25 cellular contexts compared by ENCODE assay signal in the genomic region with DNA sequence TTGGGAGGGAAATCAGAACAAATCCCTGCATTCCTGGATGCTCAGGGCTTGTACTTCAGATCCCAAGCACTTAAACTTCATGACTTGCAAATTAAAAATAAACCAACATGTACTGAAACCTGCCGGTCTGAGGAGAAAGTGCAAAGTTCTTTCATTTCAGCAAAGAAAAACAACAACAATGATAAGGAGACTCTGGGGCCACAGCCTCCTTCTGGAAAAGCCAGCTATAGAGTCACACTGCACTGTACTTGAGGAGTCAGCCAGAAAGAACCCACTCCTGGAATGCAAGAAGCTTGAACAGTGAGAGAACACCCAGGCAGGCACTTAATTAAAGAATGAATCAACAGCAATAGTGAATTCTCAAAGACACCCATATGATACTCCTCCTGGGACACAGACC. TPM values are rescaled to one million over a fixed set of nuclear protein-coding genes. Genes with fewer than 3 reads are reported as not detected.
DNase-seq lines count a peak whose midpoint lies in the region; ATAC-seq and TF ChIP-seq lines count a peak whose summit lies in the region.
"Had no signal": no experiment of that assay in that cellular context is flagged by ENCODE, and none has a peak within 500 bp of the region (broad histone marks: within the 10 kb centered on the region; RNA-seq: fewer than 3 reads in every experiment).

No MANE protein-coding gene starts in this region.

- no peak overlapping the region for H2BK20ac ChIP-seq in IMR-90 (ENCODE audit: low read depth, low read length)

- TF ChIP-seq POLR2A in IMR-90 (IDR thresholded peaks at IDR 0.05; ENCODE audit: low read depth, low read length): no peak
- no peak for TF ChIP-seq POLR2A in right lobe of liver (IDR thresholded peaks at IDR 0.05)

- no peak overlapping the region for H4K5ac ChIP-seq in IMR-90 (ENCODE audit: low read depth, low read length)

- H3K56ac ChIP-seq in IMR-90 (ENCODE audit: extremely low read depth, insufficient read depth, low read length): no peak overlapping the region

- CTCF ChIA-PET in IMR-90 (lab: Yijun Ruan, JAX): interaction anchor here (0.7 kb wide), 1 partner anchor 13 kb away, joined by 3 read pairs; no protein-coding TSS in a partner anchor

- H3K14ac ChIP-seq in IMR-90 (replicated peaks; ENCODE audit: low read depth, low read length): no peak overlapping the region

- H3K4me1 Mint-ChIP-seq in stimulated activated memory B cell treated with anti-CD40 and anti-IgM and Interleukin-4, amounts not matched to agents 10 μg/mL and 1 μg/mL and 100 μg/mL, for 72 hours: peaks cover 11% of the 10 kb centered on the region

- H3K9me1 ChIP-seq in IMR-90 (ENCODE audit: insufficient read depth, low read length): no peaks in the 10 kb centered on the region

- BruUV-seq in IMR-90 (replicated peaks; lab: Mats Ljungman, UMichigan): no TSS peak

- no peak overlapping the region for H3K9ac ChIP-seq in IMR-90 (ENCODE audit: low read depth, low read length)

- no peak overlapping the region for H3K23ac ChIP-seq in IMR-90 (ENCODE audit: low read depth, low read length)

- no peaks in the 10 kb centered on the region for H3K79me1 ChIP-seq in IMR-90 (ENCODE audit: low read depth in 1 of 2, low read length in 2 of 2)

- no peak overlapping the region for H2BK15ac ChIP-seq in IMR-90 (ENCODE audit: low read depth, low read length)

- DNase-seq in IMR-90: no peak
- peak; percentile 19 for DNase-seq in dedifferentiated amniotic fluid mesenchymal stem cell (ENCODE audit: extremely low spot score)
- peak in 1 of 3 donors; percentile 6 for DNase-seq in right lobe of liver
- no peak for DNase-seq in NCI-H748 treated with DMSO at 0.1 percent for 48 hours (lab: John Stamatoyannopoulos, UW)
- no peak for DNase-seq in COLO829 (ENCODE audit: low spot score)
- DNase-seq: activated CD4-positive, alpha-beta T cell treated with anti-CD3 and anti-CD28 coated beads, Interleukin-2, amount 50 U/mL, for 1 hour; activated naive CD4-positive, alpha-beta T cell treated with Interleukin-2 at 50 U/mL for 16 hours; activated T-cell treated with anti-CD3 and anti-CD28 coated beads, Interleukin-2, amount 50 U/mL, for 72 hours; amniotic stem cell; CD4-positive, alpha-beta T cell; effector CD8-positive, alpha-beta T cell; head of caudate nucleus; Kasumi-1; left lung; naive thymus-derived CD8-positive, alpha-beta T cell; NCI-H1694 treated with DMSO at 0.1 percent for 48 hours; NCI-H526 treated with DMSO at 0.1 percent for 48 hours; ovary; spleen; stimulated activated CD4-positive, alpha-beta T cell treated with anti-CD3 and anti-CD28 coated beads, Interleukin-4, amount 100 ng/mL, for 1 hour; stimulated activated naive CD4-positive, alpha-beta T cell had no signal

- H3K4me3 Mint-ChIP-seq in stimulated activated memory B cell treated with anti-CD40 and anti-IgM and Interleukin-4, amounts not matched to agents 10 μg/mL and 1 μg/mL and 100 μg/mL, for 72 hours: no peak overlapping the region
- H3K4me3 Mint-ChIP-seq: activated T-cell treated with anti-CD3 and anti-CD28 coated beads, Interleukin-2, amount 50 U/mL, for 72 hours; CD4-positive, alpha-beta T cell; naive thymus-derived CD8-positive, alpha-beta T cell had no signal

- H2BK5ac ChIP-seq in IMR-90 (ENCODE audit: low read depth, low read length, poor library complexity, severe bottlenecking): no peak overlapping the region

- no peaks in the 10 kb centered on the region for H3K27me3 Mint-ChIP-seq in stimulated activated memory B cell treated with anti-CD40 and anti-IgM and Interleukin-4, amounts not matched to agents 10 μg/mL and 1 μg/mL and 100 μg/mL, for 72 hours
- H3K27me3 Mint-ChIP-seq: CD4-positive, alpha-beta T cell had no signal

- H3K36me3 Mint-ChIP-seq in stimulated activated memory B cell treated with anti-CD40 and anti-IgM and Interleukin-4, amounts not matched to agents 10 μg/mL and 1 μg/mL and 100 μg/mL, for 72 hours: peaks cover 39% of the 10 kb centered on the region
- H3K36me3 Mint-ChIP-seq: naive thymus-derived CD8-positive, alpha-beta T cell had no signal

- H3K4me3 ChIP-seq in IMR-90 (ENCODE audit: insufficient read depth, low read depth, low read length) (no peak overlapping the region), right lobe of liver (no peak overlapping the region)
- H3K4me3 ChIP-seq: GM12878, left lung, ovary, spleen had no signal

- H4K91ac ChIP-seq in IMR-90 (ENCODE audit: insufficient read depth, low read depth, low read length): no peak overlapping the region

- intact Hi-C loops in IMR-90 (cut with micrococcal nuclease): no loop called here
- intact Hi-C loops in right lobe of liver (cut with DNase I): no loop called here

- 0 out of 2 replicates have a peak, but pooled peaks have one; percentile 17 for ATAC-seq in IMR-90 (ENCODE audit: low read depth)
- ATAC-seq in right lobe of liver: peak in 2 of 4 donors; percentile 7 to 20
- no peak for ATAC-seq in stimulated activated memory B cell treated with anti-CD40 and anti-IgM and Interleukin-4, amounts not matched to agents 10 μg/mL and 1 μg/mL and 100 μg/mL, for 72 hours
- no peak for ATAC-seq in GM18511 (IDR thresholded peaks at IDR 0.05; ENCODE audit: unreplicated experiment)
- ATAC-seq: activated T-cell treated with anti-CD3 and anti-CD28 coated beads, Interleukin-2, amount 50 U/mL, for 72 hours; GM12878; left lung; naive thymus-derived CD8-positive, alpha-beta T cell had no signal

- POLR2A ChIA-PET in IMR-90 (lab: Charles Lee; ENCODE audit: unreplicated experiment): no interaction called here

- no peak overlapping the region for H3K18ac ChIP-seq in IMR-90 (ENCODE audit: low read depth, low read length)

- no peak overlapping the region for H2AK5ac ChIP-seq in IMR-90 (ENCODE audit: low read depth, low read length)

- no peak for TF ChIP-seq RAD21 in IMR-90 (IDR thresholded peaks at IDR 0.05; ENCODE audit: low read length)

- dilution Hi-C loops in IMR-90 (cut with HindIII; ENCODE audit: low sequenced_read_pairs, unreplicated experiment): no loop called here

- TF ChIP-seq CTCF in IMR-90 (conservative IDR thresholded peaks at IDR 0.05; ENCODE audit: low read depth, low read length) (no peak), right lobe of liver (IDR thresholded peaks at IDR 0.05) (no peak)

- no peaks in the 10 kb centered on the region for H3K9me3 Mint-ChIP-seq in stimulated activated memory B cell treated with anti-CD40 and anti-IgM and Interleukin-4, amounts not matched to agents 10 μg/mL and 1 μg/mL and 100 μg/mL, for 72 hours
- H3K9me3 Mint-ChIP-seq: activated T-cell treated with anti-CD3 and anti-CD28 coated beads, Interleukin-2, amount 50 U/mL, for 72 hours; CD4-positive, alpha-beta T cell; naive thymus-derived CD8-positive, alpha-beta T cell had no signal

- no peak overlapping the region for H4K8ac ChIP-seq in IMR-90 (ENCODE audit: low read depth in 2 of 2, low read length in 2 of 2)

- H3K4ac ChIP-seq in IMR-90 (ENCODE audit: low read depth, low read length): no peak overlapping the region

- H2AFZ ChIP-seq in IMR-90 (replicated peaks; ENCODE audit: low read length, poor library complexity): no peak overlapping the region

- no CpG with 5 or more reads among the region's 1 CpG for WGBS in IMR-90 (ENCODE audit: extremely low coverage in 2 of 2, insufficient read length in 1 of 2), 2 experiments
- 18% methylated on average over 1 of the region's 1 CpG for WGBS in right lobe of liver (ENCODE audit: insufficient coverage, low coverage, low lambda C conversion rate, missing lambda C conversion rate)

- in situ Hi-C loops in IMR-90 (cut with MboI; ENCODE audit: low sequenced_read_pairs): no loop called here

- H4K20me1 ChIP-seq in IMR-90 (ENCODE audit: insufficient read depth, low read length): no peaks in the 10 kb centered on the region

- H3K36me3 ChIP-seq in IMR-90 (ENCODE audit: control insufficient read depth, insufficient read depth, low read length) (no peaks in the 10 kb centered on the region), right lobe of liver (peaks cover 0 to 4% (median under 1%) of the 10 kb centered on the region in 4 donors)
- H3K36me3 ChIP-seq: ovary had no signal

- H3K4me1 ChIP-seq in IMR-90 (ENCODE audit: control insufficient read depth, insufficient read depth, low read length): no peaks in the 10 kb centered on the region
- peaks cover 0 to 39% (median 17%) of the 10 kb centered on the region in 4 donors for H3K4me1 ChIP-seq in right lobe of liver
- H3K4me1 ChIP-seq: left lung had no signal

- H2BK120ac ChIP-seq in IMR-90 (ENCODE audit: low read depth, low read length): no peak overlapping the region

- H3K27ac ChIP-seq in IMR-90 (ENCODE audit: insufficient read depth, low read length): no peak overlapping the region
- peak overlapping the region in 2 of 3 donors; percentile 37 to 68 for H3K27ac ChIP-seq in right lobe of liver
- H3K27ac ChIP-seq: HL-60, left lung, spleen had no signal

- H3K4me2 ChIP-seq in IMR-90 (ENCODE audit: low read depth, low read length): no peak overlapping the region

- H3K9me3 ChIP-seq in IMR-90 (ENCODE audit: control insufficient read depth, insufficient read depth, low read length) (peaks cover 4% of the 10 kb centered on the region; the same call in 1 of the 2 replicates), right lobe of liver (no peaks in the 10 kb centered on the region)
- H3K9me3 ChIP-seq: left lung, ovary, spleen had no signal

- peak overlapping the region; percentile 52 for H3K27ac Mint-ChIP-seq in stimulated activated memory B cell treated with anti-CD40 and anti-IgM and Interleukin-4, amounts not matched to agents 10 μg/mL and 1 μg/mL and 100 μg/mL, for 72 hours
- H3K27ac Mint-ChIP-seq: activated T-cell treated with anti-CD3 and anti-CD28 coated beads, Interleukin-2, amount 50 U/mL, for 72 hours; CD4-positive, alpha-beta T cell; naive thymus-derived CD8-positive, alpha-beta T cell had no signal

- no peak overlapping the region for H2AK9ac ChIP-seq in IMR-90 (replicated peaks; ENCODE audit: low read depth, low read length, poor library complexity)

- H3K27me3 ChIP-seq in IMR-90 (ENCODE audit: control insufficient read depth, insufficient read depth, low read length) (peaks cover 30% of the 10 kb centered on the region), right lobe of liver (no peaks in the 10 kb centered on the region)
- H3K27me3 ChIP-seq: left lung, ovary, spleen had no signal

TF ChIP-seq in IMR-90, 13 proteins besides CTCF, POLR2A, EP300 and RAD21 (continues in another document):
- no peak for TF ChIP-seq MXI1 (IDR thresholded peaks at IDR 0.05; ENCODE audit: borderline replicate concordance, low read depth, low read length)
- TF ChIP-seq USF2 (IDR thresholded peaks at IDR 0.05; ENCODE audit: low read depth, low read length): no peak

RNA-seq across cellular contexts. Expression of gene TM9SF3, which starts 49.7 kb away (rescaled TPM):
- total RNA-seq in IMR-90 (2012; rRNA removed): 61.8 and 190 TPM in 2 replicates
- polyA plus RNA-seq in IMR-90 (2012; rRNA removed): 20.3 and 33.7 TPM in 2 replicates
- polyA plus RNA-seq in IMR-90 (2012; cell fraction: cytosol; rRNA removed): 8.5 and 11.4 TPM in 2 replicates
- 5.0 and 28.0 TPM in 2 replicates for polyA plus RNA-seq in IMR-90 (2012; cell fraction: nucleus; rRNA removed; ENCODE audit: low replicate concordance)
- total RNA-seq in right lobe of liver: 10 to 100 TPM; 45.0 to 96.6 (median 71.8) TPM
